ENCODE assay signal across 30 cellular contexts in genomic region chr11:24589064-24589463, GRCh38.
"Had no signal": no experiment of that assay in that cellular context is flagged by ENCODE, and none has a peak within 500 bp of the region (broad histone marks: within the 10 kb centered on the region; RNA-seq: fewer than 3 reads in every experiment).

No MANE protein-coding gene starts in this region.

- H3K27ac ChIP-seq: gastroesophageal sphincter, pancreas, prostate gland, uterus had no signal

- H3K36me3 ChIP-seq: brain microvascular endothelial cell, gastroesophageal sphincter, pancreas, prostate gland, uterus had no signal

- DNase-seq: activated CD4-positive, alpha-beta memory T cell treated with anti-CD3 and anti-CD28 coated beads, Interleukin-2, amount 10 ng/mL, durations not matched to agents 7 days and 5 days; activated CD4-positive, alpha-beta T cell treated with anti-CD3 and anti-CD28 coated beads, Interleukin-2, amount 10 ng/mL, durations not matched to agents 7 days and 5 days; activated CD4-positive, CD25-positive, alpha-beta regulatory T cell treated with anti-CD3 and anti-CD28 coated beads, Interleukin-2, amount 50 U/mL, for 72 hours; activated CD8-positive, alpha-beta memory T cell treated with anti-CD3 and anti-CD28 coated beads, Interleukin-2, amount 50 U/mL, for 48 hours; activated gamma-delta T cell treated with Interleukin-2 at 50 U/mL for 16 hours; activated naive CD4-positive, alpha-beta T cell treated with anti-CD3 and anti-CD28 coated beads, Interleukin-2, amount 50 U/mL, for 16 hours; activated T-cell treated with anti-CD3 and anti-CD28 coated beads, Interleukin-2, amount 50 U/mL, for 4 hours; amniotic stem cell; brain microvascular endothelial cell; head of caudate nucleus; hippocampal formation; immature natural killer cell; kidney; left colon; midbrain; naive thymus-derived CD4-positive, alpha-beta T cell; nucleus accumbens; pancreas; retina; stimulated activated CD4-positive, alpha-beta T cell treated with anti-CD3 and anti-CD28 coated beads, Interleukin-1b, Interleukin-23, amount 100 ng/mL, for 48 hours; stimulated activated CD4-positive, alpha-beta T cell treated with anti-CD3 and anti-CD28 coated beads, Interleukin-4, amount 100 ng/mL, for 4 hours; stimulated activated CD8-positive, alpha-beta memory T cell treated with anti-CD3 and anti-CD28 coated beads, Interleukin-4, amount 100 ng/mL, for 48 hours; stimulated activated naive CD8-positive, alpha-beta T cell treated with anti-CD3 and anti-CD28 coated beads, Interleukin-15, amount 100 ng/mL, for 72 hours; substantia nigra; uterus had no signal

- H3K4me2 ChIP-seq: smooth muscle cell had no signal

- ATAC-seq: activated T-cell treated with anti-CD3 and anti-CD28 coated beads, Interleukin-2, amount 50 U/mL, for 4 hours; activated T-helper 17 cell treated with anti-CD3 and anti-CD28 coated beads, Interleukin-2, amount 50 U/mL, for 72 hours; gastroesophageal sphincter; left colon; naive thymus-derived CD4-positive, alpha-beta T cell; pancreas; stimulated activated memory B cell treated with anti-CD40 and anti-IgM and Interleukin-4, amounts not matched to agents 10 μg/mL and 1 μg/mL and 100 μg/mL, for 72 hours; stimulated activated naive CD8-positive, alpha-beta T cell treated with anti-CD3 and anti-CD28 coated beads, Interleukin-15, amount 100 ng/mL, for 72 hours had no signal

- H3K27me3 ChIP-seq: brain microvascular endothelial cell, gastroesophageal sphincter, pancreas, uterus had no signal

- H3K4me3 ChIP-seq: gastroesophageal sphincter, pancreas, prostate gland, smooth muscle cell, uterus had no signal

- H3K9me3 ChIP-seq: gastroesophageal sphincter, pancreas, prostate gland, uterus had no signal
